Comparison of ENCODE assay signal across 12 cellular contexts in genomic region chr18:23106575-23106974, GRCh38. TPM values are rescaled to one million over a fixed set of nuclear protein-coding genes. Genes with fewer than 3 reads are reported as not detected.
DNase-seq lines count a peak whose midpoint lies in the region; ATAC-seq and TF ChIP-seq lines count a peak whose summit lies in the region.
"Had no signal": no experiment of that assay in that cellular context is flagged by ENCODE, and none has a peak within 500 bp of the region (broad histone marks: within the 10 kb centered on the region; RNA-seq: fewer than 3 reads in every experiment).

No MANE protein-coding gene starts in this region.

- BruUV-seq in A673 (replicated peaks; lab: Mats Ljungman, UMichigan), result no TSS peak

- no peak for TF ChIP-seq CTCF in A673 (conservative IDR thresholded peaks at IDR 0.05; ENCODE audit: low read depth, low read length)

- H3K9me3 ChIP-seq in A673 (ENCODE audit: low read depth, low read length, poor library complexity, severe bottlenecking), result no peaks in the 10 kb centered on the region
- H3K9me3 ChIP-seq in HUES48 (ENCODE audit: control insufficient read depth, insufficient read depth, low read length), result no peaks in the 10 kb centered on the region

- intact Hi-C loops in A673 (cut with micrococcal nuclease; ENCODE audit: unreplicated experiment), result no loop called here

- peaks cover 32% of the 10 kb centered on the region for H3K4me1 ChIP-seq in A673 (ENCODE audit: insufficient read depth, low read length, poor library complexity, severe bottlenecking)
- H3K4me1 ChIP-seq in HUES48 (ENCODE audit: control insufficient read depth, insufficient read depth, low read length), result peaks cover 5% of the 10 kb centered on the region; the same call in 1 of the 2 replicates

- no peak for ATAC-seq in HG03095 (IDR thresholded peaks at IDR 0.05; ENCODE audit: unreplicated experiment)
- ATAC-seq: CD8-positive, alpha-beta T cell had no signal

- no peaks in the 10 kb centered on the region for H3K27me3 ChIP-seq in A673 (replicated peaks; ENCODE audit: insufficient read depth, low read depth, low read length, poor library complexity)
- no peaks in the 10 kb centered on the region for H3K27me3 ChIP-seq in HUES48 (ENCODE audit: control insufficient read depth, insufficient read depth, low read length)

- CTCF ChIA-PET in A673 (lab: Charles Lee), result interaction anchor here (0.5 kb wide), 1 partner anchor 14 kb away, joined by 4 read pairs; no protein-coding TSS in a partner anchor

- H3K27ac ChIP-seq in A673 (ENCODE audit: low read depth, low read length, poor library complexity, severe bottlenecking), result peak overlapping the region; percentile 63
- H3K27ac ChIP-seq in HUES48 (ENCODE audit: low read depth, low read length), result peak overlapping the region; percentile 7

- H3K36me3 ChIP-seq in A673 (ENCODE audit: insufficient read depth, low read length, poor library complexity, severe bottlenecking), result no peaks in the 10 kb centered on the region
- H3K36me3 ChIP-seq in HUES48 (ENCODE audit: control insufficient read depth, insufficient read depth, low read length), result no peaks in the 10 kb centered on the region

- H3K4me3 ChIP-seq in A673 (ENCODE audit: low read depth, low read length, poor library complexity, severe bottlenecking) (no peak overlapping the region), HUES48 (ENCODE audit: low read depth, low read length) (no peak overlapping the region)
- H3K4me3 ChIP-seq: skin epidermis had no signal

- no peak for TF ChIP-seq POLR2A in erythroblast (IDR thresholded peaks at IDR 0.05; ENCODE audit: low read length)

- H3K9ac ChIP-seq in HUES48 (ENCODE audit: low read depth, low read length), result no peak overlapping the region

- DNase-seq in A673 (ENCODE audit: low spot score), result peak; percentile 91
- DNase-seq in amniotic stem cell (lab: John Stamatoyannopoulos, UW), result peak; percentile 57
- DNase-seq in kidney tubule cell (ENCODE audit: low spot score), result peak; percentile 98
- no peak for DNase-seq in activated naive CD4-positive, alpha-beta T cell treated with anti-CD3 and anti-CD28 coated beads, Interleukin-2, amount 50 U/mL, for 16 hours
- DNase-seq in erythroblast (lab: John Stamatoyannopoulos, UW), result no peak
- no peak for DNase-seq in activated CD4-positive, CD25-positive, alpha-beta regulatory T cell (lab: John Stamatoyannopoulos, UW)
- DNase-seq: activated CD4-positive, alpha-beta T cell treated with anti-CD3 and anti-CD28 coated beads for 1 hour; CD8-positive, alpha-beta T cell; endodermal cell had no signal

- POLR2A ChIA-PET in A673 (lab: Charles Lee; ENCODE audit: low non-redundant PET), result no interaction called here

RNA-seq across cellular contexts. Expression of gene CABLES1, which starts 28.7 kb away (rescaled TPM):
- total RNA-seq in A673 (2021), result 7.1 and 7.2 TPM in 2 replicates

Comparison
In these comparisons a context has a peak if more than half of its experiments do, and no peak if none do; other contexts are left out.
1. DNase-seq: peak in A673 (single experiment), amniotic stem cell (single experiment) and kidney tubule cell (single experiment); none in activated naive CD4-positive, alpha-beta T cell treated with anti-CD3 and anti-CD28 coated beads, Interleukin-2, amount 50 U/mL, for 16 hours (single experiment), erythroblast (0 of 2) and activated CD4-positive, CD25-positive, alpha-beta regulatory T cell (0 of 4).